In genomic region chr11:123481647-123482046, GRCh38 we compare ENCODE assay signal across 28 cellular contexts. TPM values are rescaled to one million over a fixed set of nuclear protein-coding genes. Genes with fewer than 3 reads are reported as not detected.
DNase-seq lines count a peak whose midpoint lies in the region; ATAC-seq and TF ChIP-seq lines count a peak whose summit lies in the region.
"Had no signal": no experiment of that assay in that cellular context is flagged by ENCODE, and none has a peak within 500 bp of the region (broad histone marks: within the 10 kb centered on the region; RNA-seq: fewer than 3 reads in every experiment).

No MANE protein-coding gene starts in this region.

- H3K27ac ChIP-seq in GM23338 (ENCODE audit: low read depth): no peak overlapping the region
- peak overlapping the region; percentile 69 for H3K27ac ChIP-seq in neutrophil
- H3K27ac ChIP-seq: ovary, right atrium auricular region, spleen, thyroid gland, VCaP had no signal

- peaks cover 13% of the 10 kb centered on the region for H3K4me1 ChIP-seq in GM23338 (ENCODE audit: insufficient read depth)
- peaks cover 57 to 60% of the 10 kb centered on the region in 2 experiments for H3K4me1 ChIP-seq in neutrophil (ENCODE audit: control insufficient read depth in 1 of 2, insufficient read depth in 1 of 2, low read depth in 1 of 2, low read length in 1 of 2)
- H3K4me1 ChIP-seq: right atrium auricular region had no signal

- TF ChIP-seq CTCF in GM23338 (conservative IDR thresholded peaks at IDR 0.05; ENCODE audit: low read depth in 2 of 2) (no peak), activated B cell treated with CpG ODN at 0.5 μM for 24 hours (IDR thresholded peaks at IDR 0.05) (no peak), neutrophil (IDR thresholded peaks at IDR 0.05) (no peak)

- H3K4me2 ChIP-seq in GM23338: peak overlapping the region; percentile 31; the same call in 1 of the 2 replicates

- H2AFZ ChIP-seq in GM23338: no peak overlapping the region

- H3K27ac Mint-ChIP-seq in GM23338 (no peak overlapping the region), activated B cell treated with CpG ODN at 0.5 μM for 24 hours (peak overlapping the region; percentile 85)
- H3K27ac Mint-ChIP-seq: activated naive CD4-positive, alpha-beta T cell treated with anti-CD3 and anti-CD28 coated beads, Interleukin-2, amount 50 U/mL, for 72 hours; activated T-cell treated with anti-CD3 and anti-CD28 coated beads, Interleukin-2, amount 50 U/mL, for 24 hours had no signal

- ATAC-seq in GM23338: no peak
- ATAC-seq in activated B cell treated with CpG ODN at 0.5 μM for 24 hours (ENCODE audit: low read depth): peak; percentile 11
- ATAC-seq in HG02885 (IDR thresholded peaks at IDR 0.05; ENCODE audit: poor library complexity, unreplicated experiment): no peak
- ATAC-seq: activated naive CD4-positive, alpha-beta T cell treated with anti-CD3 and anti-CD28 coated beads, Interleukin-2, amount 50 U/mL, for 72 hours; K562; left cardiac atrium; Panc1 had no signal

- CTCF ChIA-PET in activated B cell treated with CpG ODN at 0.5 μM for 24 hours (lab: Charles Lee): interaction anchor here (1.2 to 1.8 kb wide), 2 partner anchors 74 to 95 kb away, joined by 3 to 8 read pairs; no protein-coding TSS in a partner anchor

- intact Hi-C loops in activated B cell treated with CpG ODN at 0.5 μM for 24 hours (cut with micrococcal nuclease): loop anchor here (2.0 to 5.0 kb wide), 4 partner anchors 23 to 419 kb away; partner anchors contain the start of gene HSPA8

- no peaks in the 10 kb centered on the region for H3K9me2 ChIP-seq in GM23338 (ENCODE audit: insufficient read depth)

- peaks cover 24% of the 10 kb centered on the region for H3K4me1 Mint-ChIP-seq in GM23338
- H3K4me1 Mint-ChIP-seq in activated B cell treated with CpG ODN at 0.5 μM for 24 hours: peaks cover 74% of the 10 kb centered on the region

- no peaks in the 10 kb centered on the region for H3K9me3 ChIP-seq in neutrophil
- H3K9me3 ChIP-seq: ovary, right atrium auricular region, spleen, thyroid gland had no signal

- H4K20me1 ChIP-seq in GM23338 (replicated peaks; ENCODE audit: insufficient read depth): no peaks in the 10 kb centered on the region; the same call in 1 of the 2 replicates

- H3F3A ChIP-seq in GM23338 (replicated peaks; ENCODE audit: low read depth): no peaks in the 10 kb centered on the region

- no peaks in the 10 kb centered on the region for H3K27me3 ChIP-seq in GM23338 (ENCODE audit: insufficient read depth)
- no peaks in the 10 kb centered on the region for H3K27me3 ChIP-seq in neutrophil
- H3K27me3 ChIP-seq: ovary, right atrium auricular region, thyroid gland had no signal

- POLR2A ChIA-PET in activated B cell treated with CpG ODN at 0.5 μM for 24 hours (lab: Charles Lee): interaction anchor here (0.7 to 1.4 kb wide), 6 partner anchors 8 to 419 kb away, joined by 3 to 5 read pairs (median 3); partner anchors contain the start of gene HSPA8

- H3K36me3 Mint-ChIP-seq in GM23338 (ENCODE audit: low read depth) (peaks cover 3% of the 10 kb centered on the region), activated B cell treated with CpG ODN at 0.5 μM for 24 hours (ENCODE audit: low read depth) (no peaks in the 10 kb centered on the region)

- H3K4me3 ChIP-seq in GM23338 (no peak overlapping the region), neutrophil (ENCODE audit: low read depth in 1 of 2, low read length in 1 of 2) (no peak overlapping the region)
- H3K4me3 ChIP-seq: K562, ovary, right atrium auricular region, spleen, thyroid gland had no signal

- H3K79me2 ChIP-seq in GM23338 (replicated peaks; ENCODE audit: insufficient read depth): peaks cover 5% of the 10 kb centered on the region; the same call in 1 of the 2 replicates

- H3K9me3 Mint-ChIP-seq in GM23338 (no peaks in the 10 kb centered on the region), activated B cell treated with CpG ODN at 0.5 μM for 24 hours (no peaks in the 10 kb centered on the region)
- H3K9me3 Mint-ChIP-seq: activated naive CD4-positive, alpha-beta T cell treated with anti-CD3 and anti-CD28 coated beads, Interleukin-2, amount 50 U/mL, for 72 hours; activated T-cell treated with anti-CD3 and anti-CD28 coated beads, Interleukin-2, amount 50 U/mL, for 24 hours had no signal

- H3K4me3 Mint-ChIP-seq in GM23338: no peak overlapping the region
- peak overlapping the region; percentile 63 for H3K4me3 Mint-ChIP-seq in activated B cell treated with CpG ODN at 0.5 μM for 24 hours
- H3K4me3 Mint-ChIP-seq: activated T-cell treated with anti-CD3 and anti-CD28 coated beads, Interleukin-2, amount 50 U/mL, for 24 hours had no signal

- H3K27me3 Mint-ChIP-seq in GM23338 (ENCODE audit: insufficient read depth, low read depth, poor library complexity) (peaks cover 8% of the 10 kb centered on the region), activated B cell treated with CpG ODN at 0.5 μM for 24 hours (no peaks in the 10 kb centered on the region)
- H3K27me3 Mint-ChIP-seq: activated T-cell treated with anti-CD3 and anti-CD28 coated beads, Interleukin-2, amount 50 U/mL, for 24 hours had no signal

- H3K36me3 ChIP-seq in GM23338 (ENCODE audit: insufficient read depth) (no peaks in the 10 kb centered on the region), neutrophil (no peaks in the 10 kb centered on the region)
- H3K36me3 ChIP-seq: ovary, right atrium auricular region, spleen, thyroid gland had no signal

- peak; percentile 12 for DNase-seq in activated gamma-delta T cell treated with Interleukin-2 at 50 U/mL for 16 hours
- no peak for DNase-seq in activated gamma-delta T cell (lab: John Stamatoyannopoulos, UW)
- no peak for DNase-seq in GM23338 (ENCODE audit: low spot score)
- DNase-seq in activated B cell treated with CpG ODN at 0.5 μM for 24 hours: no peak
- no peak for DNase-seq in HCEC 1CT
- DNase-seq in activated naive CD4-positive, alpha-beta T cell treated with anti-CD3 and anti-CD28 coated beads, Interleukin-2, amount 50 U/mL, for 16 hours: no peak
- DNase-seq: activated T-cell treated with anti-CD3 and anti-CD28 coated beads, Interleukin-2, amount 50 U/mL, for 24 hours; central memory CD4-positive, alpha-beta T cell; DMS53; glutamatergic neuron; left cardiac atrium; mesendoderm; MM.1S; NCI-H187; NCI-H2227 treated with DMSO at 0.1 percent for 48 hours; NCI-H748 treated with DMSO at 0.1 percent for 48 hours; ovary; spleen; stimulated activated CD4-positive, alpha-beta T cell treated with anti-CD3 and anti-CD28 coated beads, Interleukin-4, amount 100 ng/mL, for 1 hour; stimulated activated naive CD4-positive, alpha-beta T cell treated with Interleukin-2 at 50 U/mL for 16 hours; thyroid gland had no signal

TF ChIP-seq in GM23338, 12 proteins besides CTCF, POLR2A, EP300 and RAD21:
- no peak for TF ChIP-seq EZH2 (IDR thresholded peaks at IDR 0.05; ENCODE audit: low read depth, unreplicated experiment)
- TF ChIP-seq EZH2phosphoT487 (IDR thresholded peaks at IDR 0.05; ENCODE audit: unreplicated experiment): no peak
- TF ChIP-seq POLR2AphosphoS5 (IDR thresholded peaks at IDR 0.05; ENCODE audit: low read depth): no peak

RNA-seq across cellular contexts. Expression of gene GRAMD1B, which starts 51.6 kb away (rescaled TPM):
- total RNA-seq in GM23338 (2014; rRNA removed; shearing (Covaris generic)): 20.0 and 24.3 TPM in 2 replicates
- polyA plus RNA-seq in GM23338 (2016; fragmentation: Nextera tagmentation; extraction: Ambion mirVana): 3.7 and 4.6 TPM in 2 replicates
- 12.4 and 15.0 TPM in 2 replicates for total RNA-seq in activated B cell treated with CpG ODN at 0.5 μM for 24 hours
- polyA plus RNA-seq: K562 had no signal
